ENCODE assay signal across 9 cellular contexts in the genomic region with DNA sequence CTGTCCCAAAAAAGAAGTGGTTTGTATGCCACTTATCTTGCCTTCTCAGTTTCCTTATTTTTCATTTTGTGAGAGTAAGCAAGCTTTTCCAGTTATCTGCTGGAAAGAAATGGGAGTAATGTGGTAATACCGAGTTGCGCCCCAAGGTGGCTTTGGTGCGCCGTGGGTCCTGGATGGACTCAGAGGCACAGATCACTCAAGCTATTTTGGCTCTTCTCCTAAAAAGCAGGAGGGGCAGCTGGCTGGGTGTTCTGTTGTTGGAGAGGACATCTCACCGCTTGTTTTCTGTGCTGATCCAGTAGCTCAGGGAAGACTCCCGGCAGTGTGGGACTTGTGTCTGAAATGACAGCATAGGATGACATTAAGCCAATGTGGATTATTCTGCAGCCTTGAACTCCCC. TPM values are rescaled to one million over a fixed set of nuclear protein-coding genes. Genes with fewer than 3 reads are reported as not detected.
A peak's percentile ranks its signal among the peaks of the same experiment; 100 is the strongest.
DNase-seq lines count a peak whose midpoint lies in the region; ATAC-seq and TF ChIP-seq lines count a peak whose summit lies in the region.
"Had no signal": no experiment of that assay in that cellular context is flagged by ENCODE, and none has a peak within 500 bp of the region (broad histone marks: within the 10 kb centered on the region; RNA-seq: fewer than 3 reads in every experiment).

No MANE protein-coding gene starts in this region.

- peaks cover 52% of the 10 kb centered on the region for H3K4me1 Mint-ChIP-seq in activated CD8-positive, alpha-beta T cell treated with anti-CD3 and anti-CD28 coated beads, Interleukin-2, amount 10 ng/mL, durations not matched to agents 7 days and 5 days (ENCODE audit: low read depth)

- intact Hi-C loops in Right ventricle myocardium superior (cut with DNase I): no loop called here

- H4K20me1 ChIP-seq in Loucy (ENCODE audit: insufficient read depth, low read length, poor library complexity, severe bottlenecking): peaks cover 3% of the 10 kb centered on the region

- peak; percentile 64 for TF ChIP-seq CTCF in Loucy (conservative IDR thresholded peaks at IDR 0.05; ENCODE audit: low read length)

- DNase-seq in EL: peak; percentile 21
- DNase-seq in activated CD8-positive, alpha-beta T cell treated with anti-CD3 and anti-CD28 coated beads, Interleukin-2, amount 10 ng/mL, durations not matched to agents 7 days and 5 days: peak; percentile 63
- peak; percentile 67 for DNase-seq in Right ventricle myocardium superior
- peak; percentile 54 to 63 for DNase-seq in stimulated activated CD4-positive, alpha-beta T cell treated with anti-CD3 and anti-CD28 coated beads, Interleukin-2, amount 100 ng/mL, for 24 hours
- no peak for DNase-seq in NCI-H226

- no peak overlapping the region for H3K9ac ChIP-seq in Loucy (ENCODE audit: low read depth, low read length, poor library complexity, severe bottlenecking)

- H3K27ac Mint-ChIP-seq in activated CD8-positive, alpha-beta T cell treated with anti-CD3 and anti-CD28 coated beads, Interleukin-2, amount 10 ng/mL, durations not matched to agents 7 days and 5 days: no peak overlapping the region

- H2AFZ ChIP-seq in Loucy (ENCODE audit: low read length): no peak overlapping the region

- H3K4me1 ChIP-seq in Loucy (ENCODE audit: insufficient read depth, low read length, poor library complexity, severe bottlenecking): peaks cover 3% of the 10 kb centered on the region
- H3K4me1 ChIP-seq: SJCRH30 had no signal

- no peak for ATAC-seq in activated CD8-positive, alpha-beta T cell treated with anti-CD3 and anti-CD28 coated beads, Interleukin-2, amount 10 ng/mL, durations not matched to agents 7 days and 5 days
- peak; percentile 94 for ATAC-seq in Right ventricle myocardium superior (ENCODE audit: poor library complexity)
- ATAC-seq in GM21786 (IDR thresholded peaks at IDR 0.05; ENCODE audit: unreplicated experiment): no peak
- ATAC-seq in GM21390 (IDR thresholded peaks at IDR 0.05; ENCODE audit: unreplicated experiment): no peak

- POLR2A ChIA-PET in activated CD8-positive, alpha-beta T cell treated with anti-CD3 and anti-CD28 coated beads, Interleukin-2, amount 10 ng/mL, durations not matched to agents 7 days and 5 days (lab: Charles Lee): interaction anchor here (0.6 to 3.8 kb wide), 6 partner anchors 13 to 25 kb away, joined by 3 to 38 read pairs (median 4); a partner anchor contains a TSS

- H3K27me3 Mint-ChIP-seq in activated CD8-positive, alpha-beta T cell treated with anti-CD3 and anti-CD28 coated beads, Interleukin-2, amount 10 ng/mL, durations not matched to agents 7 days and 5 days (ENCODE audit: low read depth): no peaks in the 10 kb centered on the region

- H3K36me3 ChIP-seq in Loucy (ENCODE audit: insufficient read depth, low read length): peaks cover 86% of the 10 kb centered on the region; the same call in 1 of the 2 replicates

- CTCF ChIA-PET in activated CD8-positive, alpha-beta T cell treated with anti-CD3 and anti-CD28 coated beads, Interleukin-2, amount 10 ng/mL, durations not matched to agents 7 days and 5 days (lab: Charles Lee): interaction anchor here (0.9 to 7.6 kb wide), 11 partner anchors 8 to 54 kb away, joined by 4 to 44 read pairs (median 10); a partner anchor contains a TSS

- H3K9me3 Mint-ChIP-seq in activated CD8-positive, alpha-beta T cell treated with anti-CD3 and anti-CD28 coated beads, Interleukin-2, amount 10 ng/mL, durations not matched to agents 7 days and 5 days (ENCODE audit: insufficient read depth): no peaks in the 10 kb centered on the region

- H3F3A ChIP-seq in Loucy (ENCODE audit: low read depth): no peaks in the 10 kb centered on the region

- H3K36me3 Mint-ChIP-seq in activated CD8-positive, alpha-beta T cell treated with anti-CD3 and anti-CD28 coated beads, Interleukin-2, amount 10 ng/mL, durations not matched to agents 7 days and 5 days (ENCODE audit: low read depth): peaks cover 73% of the 10 kb centered on the region

- no peak overlapping the region for H3K4me2 ChIP-seq in Loucy (ENCODE audit: low read depth, low read length, poor library complexity, severe bottlenecking)

- H3K4me3 Mint-ChIP-seq in activated CD8-positive, alpha-beta T cell treated with anti-CD3 and anti-CD28 coated beads, Interleukin-2, amount 10 ng/mL, durations not matched to agents 7 days and 5 days: no peak overlapping the region

- no peaks in the 10 kb centered on the region for H3K27me3 ChIP-seq in Loucy (ENCODE audit: insufficient read depth, low read length, poor library complexity, severe bottlenecking)
- H3K27me3 ChIP-seq: SJCRH30 had no signal

- no peaks in the 10 kb centered on the region for H3K9me2 ChIP-seq in Loucy (replicated peaks; ENCODE audit: low read depth, low read length)

- peaks cover 11% of the 10 kb centered on the region; the same call in 1 of the 2 replicates for H3K79me2 ChIP-seq in Loucy (ENCODE audit: insufficient read depth, low read length)

- no peak overlapping the region for H3K4me3 ChIP-seq in Loucy (ENCODE audit: low read length, poor library complexity, severe bottlenecking)
- H3K4me3 ChIP-seq: SJCRH30 had no signal

- H3K9me3 ChIP-seq in Loucy (ENCODE audit: insufficient read depth, low read depth, low read length): peaks cover 4% of the 10 kb centered on the region; the same call in 1 of the 2 replicates
- H3K9me3 ChIP-seq: SJCRH30 had no signal

RNA-seq across cellular contexts. Expression of a gene that starts 16.4 kb away (rescaled TPM):
- total RNA-seq in activated CD8-positive, alpha-beta T cell treated with anti-CD3 and anti-CD28 coated beads, Interleukin-2, amount 10 ng/mL, durations not matched to agents 7 days and 5 days: 10 to 100 TPM; 26.8 to 28.1 TPM
- 9.8 TPM for total RNA-seq in Right ventricle myocardium superior

RNA-seq across cellular contexts. Expression of a gene that starts 20.8 kb away (rescaled TPM):
- 10 to 100 TPM; 72.5 to 72.8 TPM for total RNA-seq in activated CD8-positive, alpha-beta T cell treated with anti-CD3 and anti-CD28 coated beads, Interleukin-2, amount 10 ng/mL, durations not matched to agents 7 days and 5 days
- total RNA-seq in Right ventricle myocardium superior: 4.3 TPM

RNA-seq across cellular contexts. Expression of a gene that starts 52.1 kb away (rescaled TPM):
- total RNA-seq in activated CD8-positive, alpha-beta T cell treated with anti-CD3 and anti-CD28 coated beads, Interleukin-2, amount 10 ng/mL, durations not matched to agents 7 days and 5 days: 10 to 100 TPM; 10.8 to 11.1 TPM
- total RNA-seq in Right ventricle myocardium superior: 5.3 TPM

RNA-seq across cellular contexts. Expression of a gene that starts 52.2 kb away (rescaled TPM):
- total RNA-seq in activated CD8-positive, alpha-beta T cell treated with anti-CD3 and anti-CD28 coated beads, Interleukin-2, amount 10 ng/mL, durations not matched to agents 7 days and 5 days: 10 to 100 TPM; 16.7 to 21.7 TPM
- total RNA-seq in Right ventricle myocardium superior: 9.7 TPM

RNA-seq across cellular contexts. Expression of a gene that starts 56.3 kb away (rescaled TPM):
- not detected for total RNA-seq in activated CD8-positive, alpha-beta T cell treated with anti-CD3 and anti-CD28 coated beads, Interleukin-2, amount 10 ng/mL, durations not matched to agents 7 days and 5 days
- not detected for total RNA-seq in Right ventricle myocardium superior
- total RNA-seq: SJCRH30 had no signal

Comparison
In these comparisons a context has a peak if more than half of its experiments do, and no peak if none do; other contexts are left out.
1. RNA of a gene that starts 20.8 kb away (total RNA-seq): 72.5 to 72.8 TPM in activated CD8-positive, alpha-beta T cell treated with anti-CD3 and anti-CD28 coated beads, Interleukin-2, amount 10 ng/mL, durations not matched to agents 7 days and 5 days; 4.3 TPM in Right ventricle myocardium superior (single experiment); every median in the first group is over 10 times any median in the second.